ENCODE assay signal across 26 cellular contexts in the genomic region with DNA sequence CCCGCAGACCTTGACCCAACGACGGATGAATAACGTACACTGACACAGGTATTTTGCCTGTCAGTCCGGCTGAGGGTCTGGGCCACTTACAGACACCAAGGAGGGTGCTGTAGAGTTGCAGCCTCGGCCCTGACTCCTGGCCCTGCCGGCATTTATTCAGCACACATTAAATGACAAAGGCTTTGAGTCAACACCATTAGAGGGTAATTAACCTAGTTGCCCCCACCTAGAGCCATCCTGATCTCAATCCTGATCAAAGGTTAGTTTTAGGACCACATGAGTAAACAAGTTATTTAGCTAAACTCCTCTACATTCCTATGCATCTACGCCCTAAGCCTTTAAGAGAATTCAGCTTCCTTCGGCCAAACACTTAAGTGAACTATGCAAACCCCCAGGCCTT. TPM values are rescaled to one million over a fixed set of nuclear protein-coding genes. Genes with fewer than 3 reads are reported as not detected.
DNase-seq lines count a peak whose midpoint lies in the region; ATAC-seq, FAIRE-seq and TF ChIP-seq lines count a peak whose summit lies in the region.
"Had no signal": no experiment of that assay in that cellular context is flagged by ENCODE, and none has a peak within 500 bp of the region (broad histone marks: within the 10 kb centered on the region; RNA-seq: fewer than 3 reads in every experiment).

No MANE protein-coding gene starts in this region.

- H3K4ac ChIP-seq in H9 (ENCODE audit: low read depth, low read length) (no peak overlapping the region), H1 (replicated peaks; ENCODE audit: insufficient read length, low read depth, low read length) (no peak overlapping the region)

- no peak overlapping the region for H3T11ph ChIP-seq in H9 (ENCODE audit: low read length)

- POLR2A ChIA-PET in H1 (lab: Charles Lee; ENCODE audit: partially characterized antibody): interaction anchor here (0.9 kb wide), 1 partner anchor 17 kb away, joined by 3 read pairs; a partner anchor contains a TSS

- H3K4me1 ChIP-seq in H9 (ENCODE audit: insufficient read depth, low read length) (no peaks in the 10 kb centered on the region), H1 (replicated peaks in 1 of 4; ENCODE audit: control insufficient read depth in 3 of 4, insufficient read depth in 4 of 4, low read length in 3 of 4) (peaks cover 0 to 3% (median 0%) of the 10 kb centered on the region in 4 experiments; a peak in 1 of 7 replicates)
- H3K4me1 ChIP-seq: BE2C; BLaER1 treated with 17β-estradiol and CSF1 and Interleukin-3, amounts not matched to agents 10 nM and 100 nM had no signal

- peaks cover 2% of the 10 kb centered on the region for H3K9me3 ChIP-seq in H9 (ENCODE audit: control insufficient read depth, low read depth, low read length)
- H3K9me3 ChIP-seq in H1 (ENCODE audit: insufficient read depth in 2 of 2, low read depth in 1 of 2, low read length in 1 of 2): 0 out of 4 replicates have a peak, but pooled peaks cover 0 to 2% of the 10 kb centered on the region in 2 experiments
- H3K9me3 ChIP-seq: A549, BE2C had no signal

- H3K79me2 ChIP-seq in H9 (ENCODE audit: insufficient read depth, low read length) (no peaks in the 10 kb centered on the region), H1 (ENCODE audit: control insufficient read depth in 1 of 2, insufficient read depth in 2 of 2, low read length in 2 of 2) (no peaks in the 10 kb centered on the region)

- H2AK5ac ChIP-seq in H9 (ENCODE audit: insufficient read length, low read length): no peak overlapping the region
- no peak overlapping the region for H2AK5ac ChIP-seq in H1 (ENCODE audit: low read depth, low read length)

- TF ChIP-seq POLR2A in H1 (IDR thresholded peaks at IDR 0.05; ENCODE audit: control extremely low read depth in 1 of 2, low read depth in 2 of 2, low read length in 2 of 2): no peak

- peaks cover 15% of the 10 kb centered on the region; the same call in 1 of the 2 replicates for H3K27me3 ChIP-seq in H9 (ENCODE audit: insufficient read depth, low read length)
- peaks cover 3 to 27% (median 15%) of the 10 kb centered on the region in 4 experiments; a peak in 6 of 7 replicates for H3K27me3 ChIP-seq in H1 (replicated peaks in 1 of 4; ENCODE audit: control insufficient read depth in 3 of 4, extremely low read depth in 1 of 4, insufficient read depth in 3 of 4, low read length in 3 of 4)
- H3K27me3 ChIP-seq: BE2C; BLaER1 treated with 17β-estradiol and CSF1 and Interleukin-3, amounts not matched to agents 10 nM and 100 nM had no signal

- H3K9me3 Mint-ChIP-seq in H9: peaks cover 2 to 4% of the 10 kb centered on the region in 2 experiments; a peak in 3 of 5 replicates
- H3K9me3 Mint-ChIP-seq: CD4-positive, alpha-beta T cell had no signal

- no peak for TF ChIP-seq EP300 in H1 (IDR thresholded peaks at IDR 0.05; ENCODE audit: borderline replicate concordance in 1 of 2, low read depth in 2 of 2, low read length in 2 of 2)

- no peak overlapping the region for H3K4me3 ChIP-seq in H1 (ENCODE audit: extremely low read depth in 1 of 4, insufficient read depth in 2 of 4, low read depth in 3 of 4, low read length in 4 of 4)
- H3K4me3 ChIP-seq: A549; BLaER1 treated with 17β-estradiol and CSF1 and Interleukin-3, amounts not matched to agents 10 nM and 100 nM; GM12878; GM23248 had no signal

- TF ChIP-seq RAD21 in H1 (IDR thresholded peaks at IDR 0.05 in 1 of 2, conservative IDR thresholded peaks at IDR 0.05 in 1 of 2; ENCODE audit: low read depth in 2 of 2, low read length in 2 of 2): no peak

- FAIRE-seq in H1 (lab: Jason Lieb, UNC): no peak
- FAIRE-seq: A549, GM12878, GM19239, H54 had no signal

- H4K20me1 ChIP-seq in H9 (ENCODE audit: control insufficient read depth, insufficient read depth, insufficient read length) (no peaks in the 10 kb centered on the region), H1 (replicated peaks in 1 of 2; ENCODE audit: control insufficient read depth in 1 of 2, insufficient read depth in 2 of 2, low read length in 2 of 2) (no peaks in the 10 kb centered on the region)
- H4K20me1 ChIP-seq: BLaER1 treated with 17β-estradiol and CSF1 and Interleukin-3, amounts not matched to agents 10 nM and 100 nM had no signal

- no peak overlapping the region for H4K5ac ChIP-seq in H9 (ENCODE audit: insufficient read length, low read depth, low read length)
- no peak overlapping the region for H4K5ac ChIP-seq in H1 (ENCODE audit: insufficient read length, low read depth, low read length)

- ATAC-seq in HG03520 (IDR thresholded peaks at IDR 0.05; ENCODE audit: unreplicated experiment) (no peak), HG03095 (IDR thresholded peaks at IDR 0.05; ENCODE audit: unreplicated experiment) (no peak)
- ATAC-seq: A549, GM12878 had no signal

- H4K8ac ChIP-seq in H9 (replicated peaks; ENCODE audit: insufficient read length, low read depth, low read length) (no peak overlapping the region), H1 (ENCODE audit: extremely low read depth, insufficient read depth, low read length) (no peak overlapping the region)

- H3K56ac ChIP-seq in H9 (ENCODE audit: insufficient read length, low read depth, low read length): no peak overlapping the region
- no peak overlapping the region for H3K56ac ChIP-seq in H1 (replicated peaks; ENCODE audit: insufficient read length, low read depth, low read length)

- H3K36me3 Mint-ChIP-seq in H9 (ENCODE audit: insufficient read depth in 1 of 3, low read depth in 3 of 3): peaks cover 0 to 1% (median under 1%) of the 10 kb centered on the region in 3 experiments; a peak in 2 of 7 replicates
- H3K36me3 Mint-ChIP-seq: CD14-positive monocyte had no signal

- H3K79me1 ChIP-seq in H9 (ENCODE audit: insufficient read depth, low read depth, low read length, poor library complexity, severe bottlenecking) (no peaks in the 10 kb centered on the region), H1 (ENCODE audit: low read depth, low read length) (no peaks in the 10 kb centered on the region)

- H2AFZ ChIP-seq in H9 (ENCODE audit: low read length): no peak overlapping the region
- no peak overlapping the region for H2AFZ ChIP-seq in H1 (ENCODE audit: low read length)
- H2AFZ ChIP-seq: GM23248 had no signal

- peaks cover 54% of the 10 kb centered on the region for H3K27me3 Mint-ChIP-seq in H9 (ENCODE audit: low read depth)
- H3K27me3 Mint-ChIP-seq: CD4-positive, alpha-beta T cell had no signal

- no peaks in the 10 kb centered on the region for H3K36me3 ChIP-seq in H1 (ENCODE audit: control insufficient read depth in 2 of 4, insufficient read depth in 4 of 4, low read length in 3 of 4)
- H3K36me3 ChIP-seq: BE2C; BLaER1 treated with 17β-estradiol and CSF1 and Interleukin-3, amounts not matched to agents 10 nM and 100 nM had no signal

- H3K14ac ChIP-seq in H9 (ENCODE audit: insufficient read depth, low read length): no peak overlapping the region
- no peak overlapping the region for H3K14ac ChIP-seq in H1 (ENCODE audit: insufficient read length)

- H3K4me1 Mint-ChIP-seq in H9: peaks cover 18 to 21% of the 10 kb centered on the region in 2 experiments

- H2BK20ac ChIP-seq in H9 (ENCODE audit: low read depth, low read length, poor library complexity, severe bottlenecking): no peak overlapping the region
- H2BK20ac ChIP-seq in H1 (ENCODE audit: low read length): no peak overlapping the region

- H4K91ac ChIP-seq in H9 (ENCODE audit: insufficient read length, low read depth, low read length): no peak overlapping the region
- no peak overlapping the region for H4K91ac ChIP-seq in H1 (replicated peaks; ENCODE audit: insufficient read length, low read length)

- no peak for TF ChIP-seq CTCF in H9 (conservative IDR thresholded peaks at IDR 0.05)
- TF ChIP-seq CTCF in H1 (IDR thresholded peaks at IDR 0.05; ENCODE audit: control extremely low read depth in 1 of 3, insufficient read depth in 1 of 3, low read depth in 1 of 3, low read length in 3 of 3): no peak

- no peak overlapping the region for H3K27ac ChIP-seq in H9 (ENCODE audit: insufficient read length, low read depth, low read length)
- H3K27ac ChIP-seq in H1 (ENCODE audit: low read depth, low read length): no peak overlapping the region
- H3K27ac ChIP-seq: A549; BLaER1 treated with 17β-estradiol and CSF1 and Interleukin-3, amounts not matched to agents 10 nM and 100 nM; GM23248 had no signal

- H3K18ac ChIP-seq in H9 (ENCODE audit: insufficient read length, low read depth, low read length): no peak overlapping the region
- H3K18ac ChIP-seq in H1 (ENCODE audit: extremely low read depth, low read length): no peak overlapping the region

- DNase-seq in ELF-1 (ENCODE audit: low read depth, low spot score) (peak; percentile 78), H9 (peak; percentile 44), H1 (ENCODE audit: low read depth in 1 of 2, low spot score in 2 of 2) (no peak), islet precursor cell (peak; percentile 87), posterior cingulate gyrus (no peak), DMS 273 treated with DMSO at 0.1 percent for 48 hours (lab: John Stamatoyannopoulos, UW) (no peak)
- DNase-seq: 8988T; ACHN; AML-193; BE2C; Calu3; CD4-positive, alpha-beta T cell; COR-L47; DMS153; DND-41; GDM1; GM23248; HCEC 1CT had no signal

- H3K4me2 ChIP-seq in H9 (ENCODE audit: insufficient read depth, insufficient read length, low read length): no peak overlapping the region
- no peak overlapping the region for H3K4me2 ChIP-seq in H1 (ENCODE audit: insufficient read depth in 1 of 2, low read depth in 2 of 2, low read length in 2 of 2)
- H3K4me2 ChIP-seq: A549; BLaER1 treated with 17β-estradiol and CSF1 and Interleukin-3, amounts not matched to agents 10 nM and 100 nM had no signal

- no CpG with 5 or more reads among the region's 9 CpGs for WGBS in H9 (ENCODE audit: extremely low coverage, insufficient read length, low lambda C conversion rate)
- 71% methylated on average over 9 of the region's 9 CpGs; no CpG with 5 or more reads in 1 of the 2 experiments for WGBS in H1 (ENCODE audit: extremely low coverage in 1 of 2, insufficient coverage in 1 of 2, insufficient read length in 1 of 2, insufficient replicate concordance in 2 of 2, low coverage in 1 of 2, low lambda C conversion rate in 2 of 2, missing lambda C conversion rate in 1 of 2), 2 experiments

- H3K9ac ChIP-seq in H9 (ENCODE audit: extremely low read depth, insufficient read length, low read length): no peak overlapping the region
- no peak overlapping the region for H3K9ac ChIP-seq in H1 (replicated peaks in 1 of 4; ENCODE audit: extremely low read depth in 1 of 4, low read depth in 3 of 4, low read length in 3 of 4)
- H3K9ac ChIP-seq: BLaER1 treated with 17β-estradiol and CSF1 and Interleukin-3, amounts not matched to agents 10 nM and 100 nM; GM23248 had no signal

- H3K23me2 ChIP-seq in H9 (ENCODE audit: insufficient read length, low read depth, low read length, poor library complexity, severe bottlenecking): no peaks in the 10 kb centered on the region
- no peaks in the 10 kb centered on the region for H3K23me2 ChIP-seq in H1 (ENCODE audit: low read depth, low read length)

- intact Hi-C loops in posterior cingulate gyrus (cut with DNase I): no loop called here

- CTCF ChIA-PET in H1 (lab: Charles Lee; ENCODE audit: partially characterized antibody): interaction anchor here (0.9 to 2.3 kb wide), 3 partner anchors 11 to 238 kb away, joined by 3 to 12 read pairs (median 4); no protein-coding TSS in a partner anchor

- H2BK120ac ChIP-seq in H9 (ENCODE audit: low read depth, low read length, poor library complexity, severe bottlenecking) (no peak overlapping the region), H1 (replicated peaks; ENCODE audit: low read depth, low read length) (no peak overlapping the region)

- H3K23ac ChIP-seq in H9 (ENCODE audit: insufficient read length, low read depth, low read length) (no peak overlapping the region), H1 (ENCODE audit: insufficient read length) (no peak overlapping the region)

- H3K27ac Mint-ChIP-seq in H9: no peak overlapping the region
- H3K27ac Mint-ChIP-seq: CD4-positive, alpha-beta T cell had no signal

- H2BK5ac ChIP-seq in H9 (ENCODE audit: insufficient read length, low read length) (no peak overlapping the region), H1 (ENCODE audit: low read depth, low read length) (no peak overlapping the region)

- H3K4me3 Mint-ChIP-seq in H9: no peak overlapping the region
- H3K4me3 Mint-ChIP-seq: CD14-positive monocyte; CD4-positive, alpha-beta T cell had no signal

- H2BK15ac ChIP-seq in H9 (ENCODE audit: low read depth, low read length): no peak overlapping the region
- no peak overlapping the region for H2BK15ac ChIP-seq in H1 (ENCODE audit: low read length)

- H2BK12ac ChIP-seq in H9 (ENCODE audit: insufficient read length, low read depth, low read length) (no peak overlapping the region), H1 (ENCODE audit: low read depth, low read length) (no peak overlapping the region)

RNA-seq across cellular contexts. Expression of a gene that starts 11.9 kb away (rescaled TPM):
- 8.3 and 8.4 TPM in 2 replicates for total RNA-seq in H9 (2021)
- 7.1 and 7.6 TPM in 2 replicates for total RNA-seq in H1 (2021; fragmentation: NEBNext Ultra II Directional; extraction: Animal tissue kit (Norgen Biotek cat#: 25700))
- 2.2 and 2.7 TPM in 2 replicates for polyA plus RNA-seq in H1 (2011; rRNA removed)
- 3.8 TPM for polyA plus RNA-seq in H1 (2011; cell fraction: cytosol; rRNA removed)
- polyA plus RNA-seq in H1 (2011; cell fraction: nucleus; rRNA removed): 2.7 TPM
- 2.0 to 4.5 TPM (median 2.8 TPM) in 4 replicates for polyA plus RNA-seq in H1 (2012, experiment 1 of 2)
- polyA plus RNA-seq in H1 (2012, experiment 2 of 2): 1.6 TPM
- polyA plus RNA-seq in H1 (2013, experiment 1 of 2): 3.9 TPM
- polyA plus RNA-seq in H1 (2013, experiment 2 of 2): 3.8 TPM
- 2.1 and 3.1 TPM in 2 replicates for polyA minus RNA-seq in H1 (2011; rRNA and poly(A)+ RNA removed)
- 5.2 TPM for polyA minus RNA-seq in H1 (2011; cell fraction: cytosol; rRNA and poly(A)+ RNA removed)
- polyA minus RNA-seq in H1 (2011; cell fraction: nucleus; rRNA and poly(A)+ RNA removed): 5.0 TPM

RNA-seq across cellular contexts. Expression of a gene that starts 16.1 kb away (rescaled TPM):
- 7.5 and 7.6 TPM in 2 replicates for total RNA-seq in H9 (2021)
- total RNA-seq in H1 (2021; fragmentation: NEBNext Ultra II Directional; extraction: Animal tissue kit (Norgen Biotek cat#: 25700)): 4.2 and 4.9 TPM in 2 replicates
- 1.8 and 2.6 TPM in 2 replicates for polyA plus RNA-seq in H1 (2011; rRNA removed)
- polyA plus RNA-seq in H1 (2011; cell fraction: cytosol; rRNA removed): 2.8 TPM
- 1.9 TPM for polyA plus RNA-seq in H1 (2011; cell fraction: nucleus; rRNA removed)
- polyA plus RNA-seq in H1 (2012, experiment 1 of 2): 2.8 to 4.4 TPM (median 3.9 TPM) in 4 replicates
- 0.64 TPM for polyA plus RNA-seq in H1 (2012, experiment 2 of 2)
- polyA plus RNA-seq in H1 (2013, experiment 1 of 2): 2.5 TPM
- 2.5 TPM for polyA plus RNA-seq in H1 (2013, experiment 2 of 2)
- polyA minus RNA-seq in H1 (2011; rRNA and poly(A)+ RNA removed): 1.5 and 3.0 TPM in 2 replicates
- polyA minus RNA-seq in H1 (2011; cell fraction: cytosol; rRNA and poly(A)+ RNA removed): 2.3 TPM
- polyA minus RNA-seq in H1 (2011; cell fraction: nucleus; rRNA and poly(A)+ RNA removed): 4.5 TPM
- total RNA-seq: CD4-positive, alpha-beta T cell; GM12878 had no signal

RNA-seq across cellular contexts. Expression of a gene that starts 53.4 kb away (rescaled TPM):
- total RNA-seq in H9 (2021): 56.7 and 57.4 TPM in 2 replicates
- total RNA-seq in H1 (2021; fragmentation: NEBNext Ultra II Directional; extraction: Animal tissue kit (Norgen Biotek cat#: 25700)): 48.5 and 50.2 TPM in 2 replicates
- 6.3 and 8.2 TPM in 2 replicates for polyA plus RNA-seq in H1 (2011; rRNA removed)
- polyA plus RNA-seq in H1 (2011; cell fraction: cytosol; rRNA removed): 6.7 TPM
- polyA plus RNA-seq in H1 (2011; cell fraction: nucleus; rRNA removed): 8.1 TPM
- 13.9 to 25.1 TPM (median 17.9 TPM) in 4 replicates for polyA plus RNA-seq in H1 (2012, experiment 1 of 2)
- 12.5 TPM for polyA plus RNA-seq in H1 (2012, experiment 2 of 2)
- polyA plus RNA-seq in H1 (2013, experiment 1 of 2): 19.2 TPM
- 17.2 TPM for polyA plus RNA-seq in H1 (2013, experiment 2 of 2)
- 5.6 and 9.4 TPM in 2 replicates for polyA minus RNA-seq in H1 (2011; rRNA and poly(A)+ RNA removed)
- 24.0 TPM for polyA minus RNA-seq in H1 (2011; cell fraction: cytosol; rRNA and poly(A)+ RNA removed)
- 35.3 TPM for polyA minus RNA-seq in H1 (2011; cell fraction: nucleus; rRNA and poly(A)+ RNA removed)

Comparison
In these comparisons a context has a peak if more than half of its experiments do, and no peak if none do; other contexts are left out.
1. DNase-seq: peak in ELF-1 (single experiment), H9 (single experiment) and islet precursor cell (single experiment); none in H1 (0 of 2), posterior cingulate gyrus (0 of 10) and DMS 273 treated with DMSO at 0.1 percent for 48 hours (single experiment).